ENCODE assay signal across 1 cellular context in the genomic region with DNA sequence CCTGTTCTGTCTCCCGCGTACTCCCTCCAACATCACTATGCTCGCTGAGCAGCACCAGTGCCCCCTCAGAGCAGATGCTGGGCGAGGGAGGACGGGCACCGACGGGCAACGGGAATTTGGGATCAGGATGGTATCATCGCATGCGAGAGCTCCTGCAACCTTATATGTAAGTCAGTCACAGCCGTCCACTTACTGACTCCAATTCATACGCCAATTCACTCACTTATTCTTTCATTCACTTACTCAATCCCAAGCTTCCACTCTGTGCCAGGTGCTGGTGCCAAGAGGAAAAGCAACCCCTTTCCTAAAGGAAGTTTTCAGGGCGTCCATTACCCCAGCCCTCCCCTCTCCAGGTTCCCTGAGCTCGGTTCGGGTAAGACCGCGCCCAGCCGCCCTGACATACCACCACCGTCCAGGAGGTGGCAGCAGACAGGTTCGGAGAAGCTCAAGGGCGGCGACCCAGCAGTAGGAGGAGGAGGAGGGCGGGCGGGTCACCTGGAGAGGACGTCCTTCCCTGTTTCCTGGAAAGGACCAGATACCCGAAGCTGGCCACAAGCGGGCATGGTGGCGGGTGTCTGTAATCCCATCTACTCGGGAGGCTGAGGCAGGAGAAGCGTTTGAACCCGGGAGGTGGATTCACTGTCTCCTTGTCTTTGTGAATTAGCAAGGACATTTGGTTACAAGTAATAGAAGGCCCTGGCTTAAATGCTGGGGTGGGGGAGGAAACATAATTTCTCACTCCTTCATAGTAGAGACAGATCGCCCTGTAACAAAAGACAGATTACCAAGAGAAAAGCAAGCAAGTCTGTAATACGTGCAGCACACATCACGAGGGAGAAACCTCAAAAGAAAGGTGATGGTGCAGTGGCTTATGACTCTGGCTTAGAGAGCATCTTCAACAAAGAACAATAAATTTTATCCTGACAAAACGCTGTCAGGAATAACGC.
TF ChIP-seq lines count a peak whose summit lies in the region.

No MANE protein-coding gene starts in this region.

TF ChIP-seq in K562, 482 proteins besides CTCF, POLR2A, EP300 and RAD21 (continued from another document and continues in another):
- TF ChIP-seq, protein P1, sequence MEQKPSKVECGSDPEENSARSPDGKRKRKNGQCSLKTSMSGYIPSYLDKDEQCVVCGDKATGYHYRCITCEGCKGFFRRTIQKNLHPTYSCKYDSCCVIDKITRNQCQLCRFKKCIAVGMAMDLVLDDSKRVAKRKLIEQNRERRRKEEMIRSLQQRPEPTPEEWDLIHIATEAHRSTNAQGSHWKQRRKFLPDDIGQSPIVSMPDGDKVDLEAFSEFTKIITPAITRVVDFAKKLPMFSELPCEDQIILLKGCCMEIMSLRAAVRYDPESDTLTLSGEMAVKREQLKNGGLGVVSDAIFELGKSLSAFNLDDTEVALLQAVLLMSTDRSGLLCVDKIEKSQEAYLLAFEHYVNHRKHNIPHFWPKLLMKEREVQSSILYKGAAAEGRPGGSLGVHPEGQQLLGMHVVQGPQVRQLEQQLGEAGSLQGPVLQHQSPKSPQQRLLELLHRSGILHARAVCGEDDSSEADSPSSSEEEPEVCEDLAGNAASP (IDR thresholded peaks at IDR 0.05), result no peak
- TF ChIP-seq PRMT5 (CRISPR knock-in tag; IDR thresholded peaks at IDR 0.05), result no peak
- TF ChIP-seq, protein P2, sequence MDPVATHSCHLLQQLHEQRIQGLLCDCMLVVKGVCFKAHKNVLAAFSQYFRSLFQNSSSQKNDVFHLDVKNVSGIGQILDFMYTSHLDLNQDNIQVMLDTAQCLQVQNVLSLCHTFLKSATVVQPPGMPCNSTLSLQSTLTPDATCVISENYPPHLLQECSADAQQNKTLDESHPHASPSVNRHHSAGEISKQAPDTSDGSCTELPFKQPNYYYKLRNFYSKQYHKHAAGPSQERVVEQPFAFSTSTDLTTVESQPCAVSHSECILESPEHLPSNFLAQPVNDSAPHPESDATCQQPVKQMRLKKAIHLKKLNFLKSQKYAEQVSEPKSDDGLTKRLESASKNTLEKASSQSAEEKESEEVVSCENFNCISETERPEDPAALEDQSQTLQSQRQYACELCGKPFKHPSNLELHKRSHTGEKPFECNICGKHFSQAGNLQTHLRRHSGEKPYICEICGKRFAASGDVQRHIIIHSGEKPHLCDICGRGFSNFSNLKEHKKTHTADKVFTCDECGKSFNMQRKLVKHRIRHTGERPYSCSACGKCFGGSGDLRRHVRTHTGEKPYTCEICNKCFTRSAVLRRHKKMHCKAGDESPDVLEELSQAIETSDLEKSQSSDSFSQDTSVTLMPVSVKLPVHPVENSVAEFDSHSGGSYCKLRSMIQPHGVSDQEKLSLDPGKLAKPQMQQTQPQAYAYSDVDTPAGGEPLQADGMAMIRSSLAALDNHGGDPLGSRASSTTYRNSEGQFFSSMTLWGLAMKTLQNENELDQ (CRISPR knock-in tag; IDR thresholded peaks at IDR 0.05; ENCODE audit: borderline replicate concordance), result no peak
- no peak for TF ChIP-seq MTA2 (IDR thresholded peaks at IDR 0.05; ENCODE audit: low read depth)
- no peak for TF ChIP-seq XRCC4 (IDR thresholded peaks at IDR 0.05; ENCODE audit: extremely low read depth, insufficient read depth, insufficient read length)
- TF ChIP-seq NFE2 (IDR thresholded peaks at IDR 0.05; ENCODE audit: low read depth), result no peak
- no peak for TF ChIP-seq SMAD2 (IDR thresholded peaks at IDR 0.05; ENCODE audit: low read depth, low read length)
- TF ChIP-seq HDGF (IDR thresholded peaks at IDR 0.05), result no peak
- no peak for TF ChIP-seq ZNF589 (CRISPR knock-in tag; IDR thresholded peaks at IDR 0.05; ENCODE audit: low read depth)
- TF ChIP-seq ZNF12 (CRISPR knock-in tag; IDR thresholded peaks at IDR 0.05), result no peak
- no peak for TF ChIP-seq ZNF436 (CRISPR knock-in tag; IDR thresholded peaks at IDR 0.05)
- TF ChIP-seq, protein P3, sequence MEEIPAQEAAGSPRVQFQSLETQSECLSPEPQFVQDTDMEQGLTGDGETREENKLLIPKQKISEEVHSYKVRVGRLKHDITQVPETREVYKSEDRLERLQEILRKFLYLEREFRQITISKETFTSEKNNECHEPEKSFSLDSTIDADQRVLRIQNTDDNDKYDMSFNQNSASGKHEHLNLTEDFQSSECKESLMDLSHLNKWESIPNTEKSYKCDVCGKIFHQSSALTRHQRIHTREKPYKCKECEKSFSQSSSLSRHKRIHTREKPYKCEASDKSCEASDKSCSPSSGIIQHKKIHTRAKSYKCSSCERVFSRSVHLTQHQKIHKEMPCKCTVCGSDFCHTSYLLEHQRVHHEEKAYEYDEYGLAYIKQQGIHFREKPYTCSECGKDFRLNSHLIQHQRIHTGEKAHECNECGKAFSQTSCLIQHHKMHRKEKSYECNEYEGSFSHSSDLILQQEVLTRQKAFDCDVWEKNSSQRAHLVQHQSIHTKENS (CRISPR knock-in tag; IDR thresholded peaks at IDR 0.05), result no peak
- TF ChIP-seq, protein P4, sequence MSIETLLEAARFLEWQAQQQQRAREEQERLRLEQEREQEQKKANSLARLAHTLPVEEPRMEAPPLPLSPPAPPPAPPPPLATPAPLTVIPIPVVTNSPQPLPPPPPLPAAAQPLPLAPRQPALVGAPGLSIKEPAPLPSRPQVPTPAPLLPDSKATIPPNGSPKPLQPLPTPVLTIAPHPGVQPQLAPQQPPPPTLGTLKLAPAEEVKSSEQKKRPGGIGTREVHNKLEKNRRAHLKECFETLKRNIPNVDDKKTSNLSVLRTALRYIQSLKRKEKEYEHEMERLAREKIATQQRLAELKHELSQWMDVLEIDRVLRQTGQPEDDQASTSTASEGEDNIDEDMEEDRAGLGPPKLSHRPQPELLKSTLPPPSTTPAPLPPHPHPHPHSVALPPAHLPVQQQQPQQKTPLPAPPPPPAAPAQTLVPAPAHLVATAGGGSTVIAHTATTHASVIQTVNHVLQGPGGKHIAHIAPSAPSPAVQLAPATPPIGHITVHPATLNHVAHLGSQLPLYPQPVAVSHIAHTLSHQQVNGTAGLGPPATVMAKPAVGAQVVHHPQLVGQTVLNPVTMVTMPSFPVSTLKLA (conservative IDR thresholded peaks at IDR 0.05), result no peak
- TF ChIP-seq, protein P5, sequence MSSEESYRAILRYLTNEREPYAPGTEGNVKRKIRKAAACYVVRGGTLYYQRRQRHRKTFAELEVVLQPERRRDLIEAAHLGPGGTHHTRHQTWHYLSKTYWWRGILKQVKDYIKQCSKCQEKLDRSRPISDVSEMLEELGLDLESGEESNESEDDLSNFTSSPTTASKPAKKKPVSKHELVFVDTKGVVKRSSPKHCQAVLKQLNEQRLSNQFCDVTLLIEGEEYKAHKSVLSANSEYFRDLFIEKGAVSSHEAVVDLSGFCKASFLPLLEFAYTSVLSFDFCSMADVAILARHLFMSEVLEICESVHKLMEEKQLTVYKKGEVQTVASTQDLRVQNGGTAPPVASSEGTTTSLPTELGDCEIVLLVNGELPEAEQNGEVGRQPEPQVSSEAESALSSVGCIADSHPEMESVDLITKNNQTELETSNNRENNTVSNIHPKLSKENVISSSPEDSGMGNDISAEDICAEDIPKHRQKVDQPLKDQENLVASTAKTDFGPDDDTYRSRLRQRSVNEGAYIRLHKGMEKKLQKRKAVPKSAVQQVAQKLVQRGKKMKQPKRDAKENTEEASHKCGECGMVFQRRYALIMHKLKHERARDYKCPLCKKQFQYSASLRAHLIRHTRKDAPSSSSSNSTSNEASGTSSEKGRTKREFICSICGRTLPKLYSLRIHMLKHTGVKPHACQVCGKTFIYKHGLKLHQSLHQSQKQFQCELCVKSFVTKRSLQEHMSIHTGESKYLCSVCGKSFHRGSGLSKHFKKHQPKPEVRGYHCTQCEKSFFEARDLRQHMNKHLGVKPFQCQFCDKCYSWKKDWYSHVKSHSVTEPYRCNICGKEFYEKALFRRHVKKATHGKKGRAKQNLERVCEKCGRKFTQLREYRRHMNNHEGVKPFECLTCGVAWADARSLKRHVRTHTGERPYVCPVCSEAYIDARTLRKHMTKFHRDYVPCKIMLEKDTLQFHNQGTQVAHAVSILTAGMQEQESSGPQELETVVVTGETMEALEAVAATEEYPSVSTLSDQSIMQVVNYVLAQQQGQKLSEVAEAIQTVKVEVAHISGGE (CRISPR knock-in tag; IDR thresholded peaks at IDR 0.05), result no peak
- TF ChIP-seq MEIS2 (IDR thresholded peaks at IDR 0.05; ENCODE audit: partially characterized antibody), result no peak
- TF ChIP-seq CHD2 (IDR thresholded peaks at IDR 0.05; ENCODE audit: low read depth, low read length), result no peak
- TF ChIP-seq, protein P6, sequence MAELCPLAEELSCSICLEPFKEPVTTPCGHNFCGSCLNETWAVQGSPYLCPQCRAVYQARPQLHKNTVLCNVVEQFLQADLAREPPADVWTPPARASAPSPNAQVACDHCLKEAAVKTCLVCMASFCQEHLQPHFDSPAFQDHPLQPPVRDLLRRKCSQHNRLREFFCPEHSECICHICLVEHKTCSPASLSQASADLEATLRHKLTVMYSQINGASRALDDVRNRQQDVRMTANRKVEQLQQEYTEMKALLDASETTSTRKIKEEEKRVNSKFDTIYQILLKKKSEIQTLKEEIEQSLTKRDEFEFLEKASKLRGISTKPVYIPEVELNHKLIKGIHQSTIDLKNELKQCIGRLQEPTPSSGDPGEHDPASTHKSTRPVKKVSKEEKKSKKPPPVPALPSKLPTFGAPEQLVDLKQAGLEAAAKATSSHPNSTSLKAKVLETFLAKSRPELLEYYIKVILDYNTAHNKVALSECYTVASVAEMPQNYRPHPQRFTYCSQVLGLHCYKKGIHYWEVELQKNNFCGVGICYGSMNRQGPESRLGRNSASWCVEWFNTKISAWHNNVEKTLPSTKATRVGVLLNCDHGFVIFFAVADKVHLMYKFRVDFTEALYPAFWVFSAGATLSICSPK (IDR thresholded peaks at IDR 0.05; ENCODE audit: borderline replicate concordance), result no peak
- TF ChIP-seq, protein P7, sequence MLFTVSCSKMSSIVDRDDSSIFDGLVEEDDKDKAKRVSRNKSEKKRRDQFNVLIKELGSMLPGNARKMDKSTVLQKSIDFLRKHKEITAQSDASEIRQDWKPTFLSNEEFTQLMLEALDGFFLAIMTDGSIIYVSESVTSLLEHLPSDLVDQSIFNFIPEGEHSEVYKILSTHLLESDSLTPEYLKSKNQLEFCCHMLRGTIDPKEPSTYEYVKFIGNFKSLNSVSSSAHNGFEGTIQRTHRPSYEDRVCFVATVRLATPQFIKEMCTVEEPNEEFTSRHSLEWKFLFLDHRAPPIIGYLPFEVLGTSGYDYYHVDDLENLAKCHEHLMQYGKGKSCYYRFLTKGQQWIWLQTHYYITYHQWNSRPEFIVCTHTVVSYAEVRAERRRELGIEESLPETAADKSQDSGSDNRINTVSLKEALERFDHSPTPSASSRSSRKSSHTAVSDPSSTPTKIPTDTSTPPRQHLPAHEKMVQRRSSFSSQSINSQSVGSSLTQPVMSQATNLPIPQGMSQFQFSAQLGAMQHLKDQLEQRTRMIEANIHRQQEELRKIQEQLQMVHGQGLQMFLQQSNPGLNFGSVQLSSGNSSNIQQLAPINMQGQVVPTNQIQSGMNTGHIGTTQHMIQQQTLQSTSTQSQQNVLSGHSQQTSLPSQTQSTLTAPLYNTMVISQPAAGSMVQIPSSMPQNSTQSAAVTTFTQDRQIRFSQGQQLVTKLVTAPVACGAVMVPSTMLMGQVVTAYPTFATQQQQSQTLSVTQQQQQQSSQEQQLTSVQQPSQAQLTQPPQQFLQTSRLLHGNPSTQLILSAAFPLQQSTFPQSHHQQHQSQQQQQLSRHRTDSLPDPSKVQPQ (CRISPR knock-in tag; IDR thresholded peaks at IDR 0.05; ENCODE audit: borderline replicate concordance), result no peak
- TF ChIP-seq ARHGAP35 (IDR thresholded peaks at IDR 0.05; ENCODE audit: partially characterized antibody), result no peak
- no peak for TF ChIP-seq HNRNPUL1 (IDR thresholded peaks at IDR 0.05; ENCODE audit: low read length)
- TF ChIP-seq NR2C1 (IDR thresholded peaks at IDR 0.05), result no peak
- no peak for TF ChIP-seq NR2C1 (tag; IDR thresholded peaks at IDR 0.05)
- TF ChIP-seq, protein P8, sequence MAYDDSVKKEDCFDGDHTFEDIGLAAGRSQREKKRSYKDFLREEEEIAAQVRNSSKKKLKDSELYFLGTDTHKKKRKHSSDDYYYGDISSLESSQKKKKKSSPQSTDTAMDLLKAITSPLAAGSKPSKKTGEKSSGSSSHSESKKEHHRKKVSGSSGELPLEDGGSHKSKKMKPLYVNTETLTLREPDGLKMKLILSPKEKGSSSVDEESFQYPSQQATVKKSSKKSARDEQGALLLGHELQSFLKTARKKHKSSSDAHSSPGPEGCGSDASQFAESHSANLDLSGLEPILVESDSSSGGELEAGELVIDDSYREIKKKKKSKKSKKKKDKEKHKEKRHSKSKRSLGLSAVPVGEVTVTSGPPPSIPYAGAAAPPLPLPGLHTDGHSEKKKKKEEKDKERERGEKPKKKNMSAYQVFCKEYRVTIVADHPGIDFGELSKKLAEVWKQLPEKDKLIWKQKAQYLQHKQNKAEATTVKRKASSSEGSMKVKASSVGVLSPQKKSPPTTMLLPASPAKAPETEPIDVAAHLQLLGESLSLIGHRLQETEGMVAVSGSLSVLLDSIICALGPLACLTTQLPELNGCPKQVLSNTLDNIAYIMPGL (CRISPR knock-in tag; IDR thresholded peaks at IDR 0.05), result no peak
- TF ChIP-seq ATF7 (IDR thresholded peaks at IDR 0.05), result no peak
- TF ChIP-seq FOS (IDR thresholded peaks at IDR 0.05; ENCODE audit: extremely low read depth, insufficient read length), result no peak
- TF ChIP-seq, protein P9, sequence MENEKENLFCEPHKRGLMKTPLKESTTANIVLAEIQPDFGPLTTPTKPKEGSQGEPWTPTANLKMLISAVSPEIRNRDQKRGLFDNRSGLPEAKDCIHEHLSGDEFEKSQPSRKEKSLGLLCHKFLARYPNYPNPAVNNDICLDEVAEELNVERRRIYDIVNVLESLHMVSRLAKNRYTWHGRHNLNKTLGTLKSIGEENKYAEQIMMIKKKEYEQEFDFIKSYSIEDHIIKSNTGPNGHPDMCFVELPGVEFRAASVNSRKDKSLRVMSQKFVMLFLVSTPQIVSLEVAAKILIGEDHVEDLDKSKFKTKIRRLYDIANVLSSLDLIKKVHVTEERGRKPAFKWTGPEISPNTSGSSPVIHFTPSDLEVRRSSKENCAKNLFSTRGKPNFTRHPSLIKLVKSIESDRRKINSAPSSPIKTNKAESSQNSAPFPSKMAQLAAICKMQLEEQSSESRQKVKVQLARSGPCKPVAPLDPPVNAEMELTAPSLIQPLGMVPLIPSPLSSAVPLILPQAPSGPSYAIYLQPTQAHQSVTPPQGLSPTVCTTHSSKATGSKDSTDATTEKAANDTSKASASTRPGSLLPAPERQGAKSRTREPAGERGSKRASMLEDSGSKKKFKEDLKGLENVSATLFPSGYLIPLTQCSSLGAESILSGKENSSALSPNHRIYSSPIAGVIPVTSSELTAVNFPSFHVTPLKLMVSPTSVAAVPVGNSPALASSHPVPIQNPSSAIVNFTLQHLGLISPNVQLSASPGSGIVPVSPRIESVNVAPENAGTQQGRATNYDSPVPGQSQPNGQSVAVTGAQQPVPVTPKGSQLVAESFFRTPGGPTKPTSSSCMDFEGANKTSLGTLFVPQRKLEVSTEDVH (IDR thresholded peaks at IDR 0.05; ENCODE audit: low read depth, partially characterized antibody), result no peak
- TF ChIP-seq KLF1 (tag; IDR thresholded peaks at IDR 0.05), result peak; percentile 44; the same call in 1 of the 2 replicates
- peak; percentile 68; the same call in 1 of the 2 replicates for TF ChIP-seq CTBP1 (IDR thresholded peaks at IDR 0.05; ENCODE audit: borderline replicate concordance)
- TF ChIP-seq SIN3B (IDR thresholded peaks at IDR 0.05; ENCODE audit: low read depth), result no peak
- no peak for TF ChIP-seq PHB2 (IDR thresholded peaks at IDR 0.05; ENCODE audit: low read depth)
- no peak for TF ChIP-seq ERF (CRISPR knock-in tag; IDR thresholded peaks at IDR 0.05)
- TF ChIP-seq ZNF133 (CRISPR knock-in tag; IDR thresholded peaks at IDR 0.05), result no peak
- no peak for TF ChIP-seq ELF1 (tag; IDR thresholded peaks at IDR 0.05)
- TF ChIP-seq RFX7 (CRISPR knock-in tag; IDR thresholded peaks at IDR 0.05), result no peak
- TF ChIP-seq SRSF9 (IDR thresholded peaks at IDR 0.05; ENCODE audit: borderline replicate concordance, low read depth, low read length), result no peak
- TF ChIP-seq SNRNP70 (optimal IDR thresholded peaks at IDR 0.05; ENCODE audit: low read depth, low read length), result no peak
